In the genomic region with DNA sequence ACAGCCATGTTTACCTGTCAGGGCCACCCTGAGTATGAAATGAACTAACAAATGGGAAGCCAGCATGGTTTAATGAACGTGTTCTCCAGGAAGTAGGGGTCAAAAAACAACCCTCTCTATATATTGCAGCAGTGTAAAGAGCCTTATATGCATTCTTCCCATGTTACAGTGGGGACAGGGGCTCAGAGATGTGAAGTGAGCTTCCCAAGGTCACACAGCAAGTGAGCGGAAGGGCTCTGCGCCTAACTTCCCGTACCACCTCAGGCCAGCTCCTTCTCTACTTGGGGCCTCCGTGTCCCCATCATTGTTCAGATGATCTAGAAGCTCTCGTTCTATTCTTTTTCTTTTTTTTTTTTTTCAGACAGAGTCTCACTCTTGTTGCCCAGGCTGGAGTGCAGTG, we compare ENCODE assay signal across 18 cellular contexts.
"Had no signal": no experiment of that assay in that cellular context is flagged by ENCODE, and none has a peak within 500 bp of the region (broad histone marks: within the 10 kb centered on the region; RNA-seq: fewer than 3 reads in every experiment).

No MANE protein-coding gene starts in this region.

- H3K27ac Mint-ChIP-seq: activated B cell treated with CpG ODN at 0.5 μM for 24 hours; activated CD4-positive, alpha-beta T cell treated with anti-CD3 and anti-CD28 coated beads, Interleukin-2, amount 10 ng/mL, durations not matched to agents 7 days and 5 days; activated naive CD4-positive, alpha-beta T cell treated with anti-CD3 and anti-CD28 coated beads, Interleukin-2, amount 50 U/mL, for 24 hours; effector memory CD8-positive, alpha-beta T cell; immature natural killer cell; natural killer cell; T-helper 1 cell treated with Interleukin-12 subunit alpha and Interleukin-12 subunit beta and Interleukin-4 antibody, amounts not matched to agents 30 μg/mL and 1 μg/mL, for 36 hours had no signal

- H3K9me3 Mint-ChIP-seq: activated B cell treated with CpG ODN at 0.5 μM for 24 hours; activated CD4-positive, alpha-beta T cell treated with anti-CD3 and anti-CD28 coated beads, Interleukin-2, amount 10 ng/mL, durations not matched to agents 7 days and 5 days; activated naive CD4-positive, alpha-beta T cell treated with anti-CD3 and anti-CD28 coated beads, Interleukin-2, amount 50 U/mL, for 24 hours; central memory CD8-positive, alpha-beta T cell; dendritic cell treated with granulocyte-macrophage colony-stimulating factor and Interleukin-4, amounts not matched to agents 40 ng/mL and 50 ng/mL, for 4 days; effector memory CD8-positive, alpha-beta T cell; immature natural killer cell; natural killer cell; T-helper 1 cell treated with Interleukin-12 subunit alpha and Interleukin-12 subunit beta and Interleukin-4 antibody, amounts not matched to agents 30 μg/mL and 1 μg/mL, for 36 hours had no signal

- H3K27ac ChIP-seq: body of pancreas had no signal

- ATAC-seq: body of pancreas; effector memory CD8-positive, alpha-beta T cell; left colon; natural killer cell had no signal

- H3K36me3 Mint-ChIP-seq: activated naive CD4-positive, alpha-beta T cell treated with anti-CD3 and anti-CD28 coated beads, Interleukin-2, amount 50 U/mL, for 24 hours; immature natural killer cell; natural killer cell had no signal

- H3K27me3 ChIP-seq: body of pancreas, stomach had no signal

- H3K4me1 Mint-ChIP-seq: activated naive CD4-positive, alpha-beta T cell treated with anti-CD3 and anti-CD28 coated beads, Interleukin-2, amount 50 U/mL, for 24 hours; central memory CD8-positive, alpha-beta T cell had no signal

- H3K27me3 Mint-ChIP-seq: activated B cell treated with CpG ODN at 0.5 μM for 24 hours; activated CD4-positive, alpha-beta T cell treated with anti-CD3 and anti-CD28 coated beads, Interleukin-2, amount 10 ng/mL, durations not matched to agents 7 days and 5 days; activated naive CD4-positive, alpha-beta T cell treated with anti-CD3 and anti-CD28 coated beads, Interleukin-2, amount 50 U/mL, for 24 hours had no signal

- DNase-seq: activated B cell treated with CpG ODN at 0.5 μM for 24 hours; activated CD4-positive, alpha-beta T cell treated with anti-CD3 and anti-CD28 coated beads, Interleukin-2, amount 10 ng/mL, durations not matched to agents 7 days and 5 days; activated T-cell treated with anti-CD3 and anti-CD28 coated beads for 4 hours; body of pancreas; effector memory CD8-positive, alpha-beta T cell; glutamatergic neuron; immature natural killer cell; left colon; mucosa of descending colon; natural killer cell; nucleus accumbens; stimulated activated CD4-positive, alpha-beta T cell treated with anti-CD3 and anti-CD28 coated beads, Interleukin-4, amount 100 ng/mL, for 1 hour; stimulated activated CD8-positive, alpha-beta memory T cell treated with anti-CD3 and anti-CD28 coated beads, Interleukin-4, amount 100 ng/mL, for 48 hours; stomach had no signal

- H3K4me3 ChIP-seq: body of pancreas, mucosa of descending colon, stomach had no signal

- H3K9me3 ChIP-seq: body of pancreas, mucosa of descending colon, stomach had no signal

- H3K4me3 Mint-ChIP-seq: activated B cell treated with CpG ODN at 0.5 μM for 24 hours; activated CD4-positive, alpha-beta T cell treated with anti-CD3 and anti-CD28 coated beads, Interleukin-2, amount 10 ng/mL, durations not matched to agents 7 days and 5 days; activated naive CD4-positive, alpha-beta T cell treated with anti-CD3 and anti-CD28 coated beads, Interleukin-2, amount 50 U/mL, for 24 hours; central memory CD8-positive, alpha-beta T cell; dendritic cell treated with granulocyte-macrophage colony-stimulating factor and Interleukin-4, amounts not matched to agents 40 ng/mL and 50 ng/mL, for 4 days; effector memory CD8-positive, alpha-beta T cell; immature natural killer cell; natural killer cell; T-helper 1 cell treated with Interleukin-12 subunit alpha and Interleukin-12 subunit beta and Interleukin-4 antibody, amounts not matched to agents 30 μg/mL and 1 μg/mL, for 36 hours had no signal

- H3K36me3 ChIP-seq: stomach had no signal
